In the genomic region with DNA sequence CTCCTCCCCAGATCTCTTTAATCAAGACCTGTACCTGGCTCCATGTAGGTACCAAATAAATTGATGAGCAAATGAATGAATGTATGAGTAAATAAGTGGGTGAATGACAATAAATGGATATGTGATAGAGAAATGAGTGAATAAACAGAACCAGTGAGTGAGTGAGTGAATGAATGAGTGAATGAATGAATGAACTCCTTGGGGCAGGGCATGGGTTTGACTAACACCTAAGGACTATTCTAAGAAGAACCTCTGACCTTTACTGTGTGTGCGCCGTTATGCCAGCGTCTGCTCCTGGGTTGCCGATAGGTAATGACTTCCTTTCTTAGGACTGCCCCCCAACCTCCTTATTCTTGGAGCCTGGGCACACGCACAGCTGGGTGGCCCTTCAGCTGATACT, we compare ENCODE assay signal across 1 cellular context.
TF ChIP-seq lines count a peak whose summit lies in the region.

No MANE protein-coding gene starts in this region.

TF ChIP-seq in HCT116, 20 proteins besides CTCF, POLR2A, EP300 and RAD21 (continued from another document):
- TF ChIP-seq CBX3 (IDR thresholded peaks at IDR 0.05; ENCODE audit: low read depth) (no peak), EZH2phosphoT487 (IDR thresholded peaks at IDR 0.05; ENCODE audit: borderline replicate concordance) (no peak)
